In the genomic region with DNA sequence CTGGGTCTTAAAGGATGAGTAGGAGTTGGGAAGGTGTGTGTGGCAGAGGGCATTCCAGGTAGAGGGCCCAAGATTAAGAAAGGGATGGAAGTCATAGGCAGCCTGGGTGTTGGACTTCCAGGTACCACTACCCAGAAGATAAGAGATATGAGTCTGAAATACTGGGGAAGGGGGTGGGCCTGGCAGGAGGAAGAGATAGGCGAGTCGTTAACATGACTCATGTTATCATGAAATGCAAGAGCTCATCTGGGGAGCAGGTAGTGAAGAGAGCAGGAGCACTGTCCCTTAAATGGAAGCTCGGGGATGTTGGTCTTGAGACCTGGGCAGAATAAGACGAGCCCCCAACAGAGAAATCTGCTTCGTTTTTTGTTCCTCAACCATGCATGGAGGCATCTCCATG, we compare ENCODE assay signal across 23 cellular contexts. TPM values are rescaled to one million over a fixed set of nuclear protein-coding genes. Genes with fewer than 3 reads are reported as not detected.
DNase-seq lines count a peak whose midpoint lies in the region; ATAC-seq and TF ChIP-seq lines count a peak whose summit lies in the region.
"Had no signal": no experiment of that assay in that cellular context is flagged by ENCODE, and none has a peak within 500 bp of the region (broad histone marks: within the 10 kb centered on the region; RNA-seq: fewer than 3 reads in every experiment).

No MANE protein-coding gene starts in this region.

- no peak for DNase-seq in activated T-cell treated with anti-CD3 and anti-CD28 coated beads, Interleukin-2, amount 50 U/mL, for 4 hours
- DNase-seq in activated T-cell treated with anti-CD3 and anti-CD28 coated beads for 4 hours: no peak
- DNase-seq in activated CD8-positive, alpha-beta T cell treated with anti-CD3 and anti-CD28 coated beads for 36 hours: no peak
- DNase-seq in osteoblast (ENCODE audit: insufficient read length, low spot score, missing footprints): peak; percentile 62
- no peak for DNase-seq in cerebellar cortex (ENCODE audit: low spot score)
- DNase-seq in NCI-H2196 treated with DMSO at 0.1 percent for 48 hours (lab: John Stamatoyannopoulos, UW; ENCODE audit: unreplicated experiment): no peak
- DNase-seq: activated naive CD8-positive, alpha-beta T cell treated with anti-CD3 and anti-CD28 coated beads for 36 hours; C1 segment of cervical spinal cord; central memory CD4-positive, alpha-beta T cell; NCI-H2081; NK-92 treated with Interleukin-12 subunit alpha and Interleukin-12 subunit beta, amount 100 ng/mL, for 24 hours; posterior cingulate gyrus; right lobe of liver had no signal

- ATAC-seq in activated T-cell treated with anti-CD3 and anti-CD28 coated beads, Interleukin-2, amount 50 U/mL, for 4 hours: peak; percentile 48 to 72
- ATAC-seq in activated CD8-positive, alpha-beta T cell treated with anti-CD3 and anti-CD28 coated beads for 36 hours: no peak
- no peak for ATAC-seq in GM21786 (IDR thresholded peaks at IDR 0.05; ENCODE audit: unreplicated experiment)
- ATAC-seq: left lobe of liver, right lobe of liver had no signal

- intact Hi-C loops in activated CD8-positive, alpha-beta T cell treated with anti-CD3 and anti-CD28 coated beads for 36 hours (cut with micrococcal nuclease): no loop called here

- H3K27ac ChIP-seq in HEK293 (ENCODE audit: extremely low read depth, low read depth, low read length) (no peak overlapping the region), osteoblast (ENCODE audit: low read depth, low read length) (no peak overlapping the region)
- H3K27ac ChIP-seq: epithelial cell of prostate, right lobe of liver, vagina had no signal

- no peak overlapping the region for H3K4me3 Mint-ChIP-seq in activated T-cell treated with anti-CD3 and anti-CD28 coated beads, Interleukin-2, amount 50 U/mL, for 4 hours
- H3K4me3 Mint-ChIP-seq in activated CD8-positive, alpha-beta T cell treated with anti-CD3 and anti-CD28 coated beads for 36 hours: no peak overlapping the region
- H3K4me3 Mint-ChIP-seq: activated naive CD8-positive, alpha-beta T cell treated with anti-CD3 and anti-CD28 coated beads for 36 hours; mesothelial cell of epicardium; neural crest cell; T-helper 1 cell treated with Interleukin-12 subunit alpha and Interleukin-12 subunit beta and Interleukin-4 antibody, amounts not matched to agents 30 μg/mL and 1 μg/mL, for 36 hours had no signal

- peaks cover 4 to 22% of the 10 kb centered on the region in 2 experiments; a peak in 2 of 3 replicates for H3K36me3 ChIP-seq in HEK293 (ENCODE audit: control insufficient read depth in 2 of 2, insufficient read depth in 1 of 2, low read length in 2 of 2)
- H3K36me3 ChIP-seq in osteoblast (ENCODE audit: insufficient read depth, low read length): peaks cover 15% of the 10 kb centered on the region
- H3K36me3 ChIP-seq: vagina had no signal

- peaks cover 48% of the 10 kb centered on the region for H4K20me1 ChIP-seq in osteoblast (ENCODE audit: insufficient read depth, low read length)

- H3K27ac Mint-ChIP-seq in activated CD8-positive, alpha-beta T cell treated with anti-CD3 and anti-CD28 coated beads for 36 hours: peak overlapping the region; percentile 18
- H3K27ac Mint-ChIP-seq: activated naive CD8-positive, alpha-beta T cell treated with anti-CD3 and anti-CD28 coated beads for 36 hours; mesothelial cell of epicardium; T-helper 1 cell treated with Interleukin-12 subunit alpha and Interleukin-12 subunit beta and Interleukin-4 antibody, amounts not matched to agents 30 μg/mL and 1 μg/mL, for 36 hours had no signal

- H3K79me2 ChIP-seq in osteoblast (ENCODE audit: insufficient read depth, low read length): peaks cover 87% of the 10 kb centered on the region

- peaks cover 13% of the 10 kb centered on the region for H3K36me3 Mint-ChIP-seq in activated T-cell treated with anti-CD3 and anti-CD28 coated beads, Interleukin-2, amount 50 U/mL, for 4 hours (ENCODE audit: insufficient read depth)
- peaks cover 13% of the 10 kb centered on the region for H3K36me3 Mint-ChIP-seq in activated CD8-positive, alpha-beta T cell treated with anti-CD3 and anti-CD28 coated beads for 36 hours (ENCODE audit: low read depth)

- POLR2A ChIA-PET in HEK293 (lab: Yijun Ruan, JAX): interaction anchor here (2.7 kb wide), 1 partner anchor 10 kb away, joined by 9 read pairs; the partner anchor contains the start of gene ZC3H7B
- POLR2A ChIA-PET in activated CD8-positive, alpha-beta T cell treated with anti-CD3 and anti-CD28 coated beads for 36 hours (lab: Charles Lee): interaction anchor here (0.6 to 3.9 kb wide), 5 partner anchors 12 to 999 kb away, joined by 3 to 16 read pairs (median 3); partner anchors contain the start of gene RANGAP1

- H3K4me3 ChIP-seq in HEK293 (ENCODE audit: low read depth, low read length) (no peak overlapping the region), osteoblast (ENCODE audit: insufficient read depth, low read length) (no peak overlapping the region)
- H3K4me3 ChIP-seq: right lobe of liver, SJSA1, vagina had no signal

- H3K27me3 ChIP-seq in osteoblast (ENCODE audit: insufficient read depth, low read length): no peaks in the 10 kb centered on the region
- H3K27me3 ChIP-seq: right lobe of liver, SJSA1, vagina had no signal

- H2AFZ ChIP-seq in osteoblast (ENCODE audit: low read length): no peak overlapping the region

- H3K4me1 Mint-ChIP-seq in activated T-cell treated with anti-CD3 and anti-CD28 coated beads, Interleukin-2, amount 50 U/mL, for 4 hours (ENCODE audit: low read depth): peaks cover 27% of the 10 kb centered on the region
- peaks cover 34% of the 10 kb centered on the region for H3K4me1 Mint-ChIP-seq in activated CD8-positive, alpha-beta T cell treated with anti-CD3 and anti-CD28 coated beads for 36 hours (ENCODE audit: low read depth)
- H3K4me1 Mint-ChIP-seq: mesothelial cell of epicardium had no signal

- H3K9me3 Mint-ChIP-seq in activated T-cell treated with anti-CD3 and anti-CD28 coated beads, Interleukin-2, amount 50 U/mL, for 4 hours: no peaks in the 10 kb centered on the region
- H3K9me3 Mint-ChIP-seq in activated CD8-positive, alpha-beta T cell treated with anti-CD3 and anti-CD28 coated beads for 36 hours: no peaks in the 10 kb centered on the region
- H3K9me3 Mint-ChIP-seq: activated naive CD8-positive, alpha-beta T cell treated with anti-CD3 and anti-CD28 coated beads for 36 hours; IgD-negative memory B cell; mesothelial cell of epicardium; T-helper 1 cell treated with Interleukin-12 subunit alpha and Interleukin-12 subunit beta and Interleukin-4 antibody, amounts not matched to agents 30 μg/mL and 1 μg/mL, for 36 hours had no signal

- CTCF ChIA-PET in HEK293 (lab: Yijun Ruan, JAX): interaction anchor here (0.7 to 1.5 kb wide), 2 partner anchors 10 to 19 kb away, joined by 4 to 5 read pairs; partner anchors contain the start of gene ZC3H7B
- CTCF ChIA-PET in activated CD8-positive, alpha-beta T cell treated with anti-CD3 and anti-CD28 coated beads for 36 hours (lab: Charles Lee): interaction anchor here (2.5 kb wide), 1 partner anchor 9 kb away, joined by 12 read pairs; the partner anchor contains the start of gene ZC3H7B

- H3K9me3 ChIP-seq in HEK293 (ENCODE audit: control insufficient read depth, insufficient read depth, low read depth, low read length) (no peaks in the 10 kb centered on the region), osteoblast (ENCODE audit: low read depth, low read length) (no peaks in the 10 kb centered on the region)
- H3K9me3 ChIP-seq: right lobe of liver, vagina had no signal

- no peaks in the 10 kb centered on the region; the same call in 1 of the 2 replicates for H3K4me1 ChIP-seq in HEK293 (ENCODE audit: control insufficient read depth, insufficient read depth, low read length)
- peaks cover 18% of the 10 kb centered on the region for H3K4me1 ChIP-seq in osteoblast (ENCODE audit: insufficient read depth, low read length)

- H3K4me2 ChIP-seq in osteoblast (ENCODE audit: insufficient read depth, low read length): no peak overlapping the region

- no peaks in the 10 kb centered on the region for H3K27me3 Mint-ChIP-seq in activated T-cell treated with anti-CD3 and anti-CD28 coated beads, Interleukin-2, amount 50 U/mL, for 4 hours (ENCODE audit: low read depth)
- no peaks in the 10 kb centered on the region for H3K27me3 Mint-ChIP-seq in activated CD8-positive, alpha-beta T cell treated with anti-CD3 and anti-CD28 coated beads for 36 hours
- H3K27me3 Mint-ChIP-seq: activated naive CD8-positive, alpha-beta T cell treated with anti-CD3 and anti-CD28 coated beads for 36 hours; IgD-negative memory B cell had no signal

- no peak for TF ChIP-seq CTCF in HEK293 (tag by site-specific recombination; IDR thresholded peaks at IDR 0.05)
- no peak for TF ChIP-seq CTCF in activated CD8-positive, alpha-beta T cell treated with anti-CD3 and anti-CD28 coated beads for 36 hours (IDR thresholded peaks at IDR 0.05)
- TF ChIP-seq CTCF in osteoblast (IDR thresholded peaks at IDR 0.05; ENCODE audit: extremely low read depth, low read depth, low read length): no peak

TF ChIP-seq in HEK293, 187 proteins besides CTCF, POLR2A, EP300 and RAD21:
- TF ChIP-seq ZNF140 (tag by site-specific recombination; IDR thresholded peaks at IDR 0.05) (no peak), ZFP3 (tag by site-specific recombination; IDR thresholded peaks at IDR 0.05; ENCODE audit: low read depth) (peak; percentile 57)

RNA-seq across cellular contexts. Expression of gene ZC3H7B, which starts 10.2 kb away (rescaled TPM):
- total RNA-seq in activated T-cell treated with anti-CD3 and anti-CD28 coated beads, Interleukin-2, amount 50 U/mL, for 4 hours: 10 to 100 TPM; 57.0 to 62.4 (median 60.9) TPM
- 10 to 100 TPM; 46.1 to 47.9 TPM for total RNA-seq in activated CD8-positive, alpha-beta T cell treated with anti-CD3 and anti-CD28 coated beads for 36 hours
- total RNA-seq in osteoblast: 43.6 and 53.6 TPM in 2 replicates

RNA-seq across cellular contexts. Expression of gene RANGAP1, which starts 25.5 kb away (rescaled TPM):
- 100 to 1,000 TPM; 191 to 205 (median 192) TPM for total RNA-seq in activated T-cell treated with anti-CD3 and anti-CD28 coated beads, Interleukin-2, amount 50 U/mL, for 4 hours
- total RNA-seq in activated CD8-positive, alpha-beta T cell treated with anti-CD3 and anti-CD28 coated beads for 36 hours: 100 to 1,000 TPM; 150 to 151 TPM
- 29.8 and 31.8 TPM in 2 replicates for total RNA-seq in osteoblast

Comparison
In these comparisons a context has a peak if more than half of its experiments do, and no peak if none do; other contexts are left out.
1. ATAC-seq: peak in activated T-cell treated with anti-CD3 and anti-CD28 coated beads, Interleukin-2, amount 50 U/mL, for 4 hours (2 of 2); none in activated CD8-positive, alpha-beta T cell treated with anti-CD3 and anti-CD28 coated beads for 36 hours (single experiment) and GM21786 (single experiment).